Comparison of ENCODE assay signal across 32 cellular contexts in the genomic region with DNA sequence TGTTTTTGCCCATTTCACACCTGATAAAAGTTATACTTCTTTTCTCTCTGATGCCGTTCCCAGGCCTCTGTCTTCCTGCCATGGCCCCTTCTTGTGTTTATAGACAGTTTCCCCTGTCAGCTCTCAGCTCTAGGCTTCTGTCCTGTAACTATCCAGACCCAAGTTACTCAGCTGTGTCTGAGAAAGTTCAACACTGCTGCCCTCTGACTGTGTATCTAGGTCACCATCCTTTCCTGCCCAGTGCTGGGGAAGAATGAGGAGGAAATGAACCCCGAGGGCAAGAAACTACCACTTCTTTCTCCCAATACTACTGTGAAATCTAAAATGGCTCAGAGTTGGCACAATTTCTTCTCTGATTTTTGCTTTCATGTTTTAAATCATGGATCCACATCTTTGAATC. TPM values are rescaled to one million over a fixed set of nuclear protein-coding genes. Genes with fewer than 3 reads are reported as not detected.
DNase-seq lines count a peak whose midpoint lies in the region; ATAC-seq and TF ChIP-seq lines count a peak whose summit lies in the region.
"Had no signal": no experiment of that assay in that cellular context is flagged by ENCODE, and none has a peak within 500 bp of the region (broad histone marks: within the 10 kb centered on the region; RNA-seq: fewer than 3 reads in every experiment).

No MANE protein-coding gene starts in this region.

- in situ Hi-C loops in IMR-90 (cut with MboI; ENCODE audit: low sequenced_read_pairs): no loop called here

- H3K9ac ChIP-seq in IMR-90 (ENCODE audit: low read depth, low read length): no peak overlapping the region
- no peak overlapping the region for H3K9ac ChIP-seq in neural progenitor cell
- H3K9ac ChIP-seq: GM23248 had no signal

- no peaks in the 10 kb centered on the region for H3K9me3 Mint-ChIP-seq in activated CD4-positive, alpha-beta T cell treated with anti-CD3 and anti-CD28 coated beads for 36 hours (ENCODE audit: low read depth)
- H3K9me3 Mint-ChIP-seq in neural progenitor cell: no peaks in the 10 kb centered on the region
- H3K9me3 Mint-ChIP-seq: activated CD4-positive, alpha-beta memory T cell treated with anti-CD3 and anti-CD28 coated beads for 36 hours; activated T-cell treated with anti-CD3 and anti-CD28 coated beads, Interleukin-2, amount 50 U/mL, for 72 hours; brain; naive thymus-derived CD8-positive, alpha-beta T cell had no signal

- H2AFZ ChIP-seq in IMR-90 (replicated peaks; ENCODE audit: low read length, poor library complexity): no peak overlapping the region
- H2AFZ ChIP-seq in neural progenitor cell (replicated peaks): no peak overlapping the region
- H2AFZ ChIP-seq: GM23248 had no signal

- H2BK5ac ChIP-seq in IMR-90 (ENCODE audit: low read depth, low read length, poor library complexity, severe bottlenecking): no peak overlapping the region

- H4K8ac ChIP-seq in IMR-90 (ENCODE audit: low read depth in 2 of 2, low read length in 2 of 2): no peak overlapping the region

- intact Hi-C loops in activated CD4-positive, alpha-beta T cell treated with anti-CD3 and anti-CD28 coated beads for 36 hours (cut with DNase I, micrococcal nuclease): no loop called here
- intact Hi-C loops in IMR-90 (cut with micrococcal nuclease): no loop called here

- peaks cover 13% of the 10 kb centered on the region for H3K4me1 Mint-ChIP-seq in activated CD4-positive, alpha-beta T cell treated with anti-CD3 and anti-CD28 coated beads for 36 hours
- H3K4me1 Mint-ChIP-seq in neural progenitor cell: peaks cover 40% of the 10 kb centered on the region
- H3K4me1 Mint-ChIP-seq: brain had no signal

- DNase-seq in activated CD4-positive, alpha-beta T cell treated with anti-CD3 and anti-CD28 coated beads for 36 hours: no peak
- DNase-seq in activated CD4-positive, alpha-beta T cell treated with anti-CD3 and anti-CD28 coated beads, Interleukin-2, amount 50 U/mL, for 48 hours: no peak
- DNase-seq in IMR-90 (peak; percentile 20), fibroblast of villous mesenchyme (ENCODE audit: low read depth) (peak; percentile 52), neural progenitor cell (ENCODE audit: low spot score) (no peak), WERI-Rb-1 (no peak), KG1 (lab: John Stamatoyannopoulos, UW) (no peak)
- DNase-seq in effector CD8-positive, alpha-beta T cell (lab: John Stamatoyannopoulos, UW): no peak
- DNase-seq: 8988T; activated CD4-positive, alpha-beta memory T cell treated with anti-CD3 and anti-CD28 coated beads for 36 hours; activated naive CD4-positive, alpha-beta T cell; activated T-cell treated with anti-CD3 and anti-CD28 coated beads, Interleukin-2, amount 50 U/mL, for 72 hours; amniotic stem cell; C1 segment of cervical spinal cord; Calu3; DMS79; effector memory CD4-positive, alpha-beta T cell; erythroblast; GM23248; islet precursor cell; lower lobe of right lung; naive thymus-derived CD8-positive, alpha-beta T cell; NCI-H1092 treated with DMSO at 0.1 percent for 48 hours; NCI-H187; occipital lobe; RPMI8226; stimulated activated naive CD4-positive, alpha-beta T cell treated with Interleukin-2 at 50 U/mL for 16 hours; T-helper 1 cell; uterus had no signal

- H3K79me2 ChIP-seq in neural progenitor cell (ENCODE audit: low read depth): no peaks in the 10 kb centered on the region

- H3K4me3 Mint-ChIP-seq in activated CD4-positive, alpha-beta T cell treated with anti-CD3 and anti-CD28 coated beads for 36 hours: no peak overlapping the region
- H3K4me3 Mint-ChIP-seq in neural progenitor cell: no peak overlapping the region
- H3K4me3 Mint-ChIP-seq: activated CD4-positive, alpha-beta memory T cell treated with anti-CD3 and anti-CD28 coated beads for 36 hours; activated T-cell treated with anti-CD3 and anti-CD28 coated beads, Interleukin-2, amount 50 U/mL, for 72 hours; brain; naive thymus-derived CD8-positive, alpha-beta T cell had no signal

- POLR2A ChIA-PET in activated CD4-positive, alpha-beta T cell treated with anti-CD3 and anti-CD28 coated beads for 36 hours (lab: Charles Lee): no interaction called here
- POLR2A ChIA-PET in IMR-90 (lab: Charles Lee; ENCODE audit: unreplicated experiment): no interaction called here

- no peak overlapping the region for H3K18ac ChIP-seq in IMR-90 (ENCODE audit: low read depth, low read length)

- no peak overlapping the region for H3K27ac ChIP-seq in IMR-90 (ENCODE audit: insufficient read depth, low read length)
- no peak overlapping the region for H3K27ac ChIP-seq in neural progenitor cell
- H3K27ac ChIP-seq in WERI-Rb-1: no peak overlapping the region
- H3K27ac ChIP-seq: GM23248, lower lobe of right lung, uterus had no signal

- H3F3A ChIP-seq in neural progenitor cell (ENCODE audit: low read depth): no peaks in the 10 kb centered on the region

- H3K9me1 ChIP-seq in IMR-90 (ENCODE audit: insufficient read depth, low read length): peaks cover 4% of the 10 kb centered on the region; the same call in 1 of the 2 replicates

- H3K4me2 ChIP-seq in IMR-90 (ENCODE audit: low read depth, low read length) (no peak overlapping the region), neural progenitor cell (no peak overlapping the region)
- H3K4me2 ChIP-seq: smooth muscle cell had no signal

- no peak overlapping the region; the same call in 1 of the 2 replicates for H3K14ac ChIP-seq in IMR-90 (replicated peaks; ENCODE audit: low read depth, low read length)

- H3K4me3 ChIP-seq in IMR-90 (ENCODE audit: insufficient read depth, low read depth, low read length) (no peak overlapping the region), fibroblast of villous mesenchyme (ENCODE audit: low read depth, low read length) (no peak overlapping the region), neural progenitor cell (no peak overlapping the region), WERI-Rb-1 (ENCODE audit: low read depth, low read length) (no peak overlapping the region)
- H3K4me3 ChIP-seq: GM23248, lower lobe of right lung, smooth muscle cell, uterus had no signal

- H2BK15ac ChIP-seq in IMR-90 (ENCODE audit: low read depth, low read length): no peak overlapping the region

- CTCF ChIA-PET in activated CD4-positive, alpha-beta T cell treated with anti-CD3 and anti-CD28 coated beads for 36 hours (lab: Charles Lee): no interaction called here
- CTCF ChIA-PET in IMR-90 (lab: Yijun Ruan, JAX): no interaction called here

- H3K9me3 ChIP-seq in IMR-90 (ENCODE audit: control insufficient read depth, insufficient read depth, low read length): no peaks in the 10 kb centered on the region
- no peaks in the 10 kb centered on the region for H3K9me3 ChIP-seq in neural progenitor cell (ENCODE audit: low read depth)
- no peaks in the 10 kb centered on the region for H3K9me3 ChIP-seq in WERI-Rb-1 (ENCODE audit: severe bottlenecking)
- H3K9me3 ChIP-seq: lower lobe of right lung, uterus had no signal

- H3K36me3 Mint-ChIP-seq in activated CD4-positive, alpha-beta T cell treated with anti-CD3 and anti-CD28 coated beads for 36 hours (ENCODE audit: low read depth): peaks cover 13% of the 10 kb centered on the region
- peaks cover 32% of the 10 kb centered on the region for H3K36me3 Mint-ChIP-seq in neural progenitor cell

- WGBS in IMR-90 (ENCODE audit: extremely low coverage in 2 of 2, insufficient read length in 1 of 2), 2 experiments: 22% methylated on average over 1 of the region's 2 CpGs; no CpG with 5 or more reads in 1 of the 2 experiments

- no peak overlapping the region for H4K91ac ChIP-seq in IMR-90 (ENCODE audit: insufficient read depth, low read depth, low read length)

- H4K20me1 ChIP-seq in IMR-90 (ENCODE audit: insufficient read depth, low read length) (no peaks in the 10 kb centered on the region), neural progenitor cell (ENCODE audit: low read depth) (peaks cover 4% of the 10 kb centered on the region)

- dilution Hi-C loops in IMR-90 (cut with HindIII; ENCODE audit: low sequenced_read_pairs, unreplicated experiment): no loop called here

- no TSS peak for BruUV-seq in IMR-90 (replicated peaks; lab: Mats Ljungman, UMichigan)

- no peak overlapping the region for H3K4ac ChIP-seq in IMR-90 (ENCODE audit: low read depth, low read length)

- TF ChIP-seq CTCF in IMR-90 (conservative IDR thresholded peaks at IDR 0.05; ENCODE audit: low read depth, low read length) (no peak), fibroblast of villous mesenchyme (IDR thresholded peaks at IDR 0.05; ENCODE audit: insufficient read depth, low read depth, low read length) (no peak), neural progenitor cell (IDR thresholded peaks at IDR 0.05) (no peak), WERI-Rb-1 (IDR thresholded peaks at IDR 0.05; ENCODE audit: low read depth, low read length) (no peak)

- peaks cover 16 to 33% of the 10 kb centered on the region in 2 experiments for H3K79me1 ChIP-seq in IMR-90 (ENCODE audit: low read depth in 1 of 2, low read length in 2 of 2)

- no peak overlapping the region for H2AK9ac ChIP-seq in IMR-90 (replicated peaks; ENCODE audit: low read depth, low read length, poor library complexity)

- no peak for ATAC-seq in activated CD4-positive, alpha-beta T cell treated with anti-CD3 and anti-CD28 coated beads for 36 hours
- ATAC-seq in IMR-90 (ENCODE audit: low read depth): peak; percentile 57
- ATAC-seq: activated CD4-positive, CD25-positive, alpha-beta regulatory T cell treated with anti-CD3 and anti-CD28 coated beads, Interleukin-2, amount 50 U/mL, for 24 hours; activated T-cell treated with anti-CD3 and anti-CD28 coated beads, Interleukin-2, amount 50 U/mL, for 72 hours; lower lobe of right lung; naive thymus-derived CD8-positive, alpha-beta T cell had no signal

- no peak for TF ChIP-seq POLR2A in IMR-90 (IDR thresholded peaks at IDR 0.05; ENCODE audit: low read depth, low read length)

- H3K27me3 ChIP-seq in IMR-90 (ENCODE audit: control insufficient read depth, insufficient read depth, low read length): no peaks in the 10 kb centered on the region
- H3K27me3 ChIP-seq in neural progenitor cell: no peaks in the 10 kb centered on the region
- no peaks in the 10 kb centered on the region for H3K27me3 ChIP-seq in WERI-Rb-1 (ENCODE audit: insufficient read depth, low read depth, severe bottlenecking)
- H3K27me3 ChIP-seq: uterus had no signal

- H2BK20ac ChIP-seq in IMR-90 (ENCODE audit: low read depth, low read length): no peak overlapping the region

- H3K36me3 ChIP-seq in IMR-90 (ENCODE audit: control insufficient read depth, insufficient read depth, low read length) (peaks cover 24% of the 10 kb centered on the region), neural progenitor cell (no peaks in the 10 kb centered on the region), WERI-Rb-1 (peaks cover 34% of the 10 kb centered on the region)
- H3K36me3 ChIP-seq: uterus had no signal

- H2BK120ac ChIP-seq in IMR-90 (ENCODE audit: low read depth, low read length): no peak overlapping the region

- no peak for TF ChIP-seq RAD21 in IMR-90 (IDR thresholded peaks at IDR 0.05; ENCODE audit: low read length)

- H3K56ac ChIP-seq in IMR-90 (ENCODE audit: extremely low read depth, insufficient read depth, low read length): no peak overlapping the region

- H3K27ac Mint-ChIP-seq in activated CD4-positive, alpha-beta T cell treated with anti-CD3 and anti-CD28 coated beads for 36 hours: peak overlapping the region; percentile 8
- peak overlapping the region; percentile 61 for H3K27ac Mint-ChIP-seq in neural progenitor cell
- H3K27ac Mint-ChIP-seq: activated CD4-positive, alpha-beta memory T cell treated with anti-CD3 and anti-CD28 coated beads for 36 hours; activated T-cell treated with anti-CD3 and anti-CD28 coated beads, Interleukin-2, amount 50 U/mL, for 72 hours had no signal

- no peak overlapping the region for H2AK5ac ChIP-seq in IMR-90 (ENCODE audit: low read depth, low read length)

- peaks cover 6% of the 10 kb centered on the region for H3K4me1 ChIP-seq in IMR-90 (ENCODE audit: control insufficient read depth, insufficient read depth, low read length)
- H3K4me1 ChIP-seq in neural progenitor cell: no peaks in the 10 kb centered on the region
- H3K4me1 ChIP-seq: uterus had no signal

- H3K27me3 Mint-ChIP-seq in activated CD4-positive, alpha-beta T cell treated with anti-CD3 and anti-CD28 coated beads for 36 hours: no peaks in the 10 kb centered on the region
- no peaks in the 10 kb centered on the region for H3K27me3 Mint-ChIP-seq in neural progenitor cell (ENCODE audit: insufficient read depth, low read depth)
- H3K27me3 Mint-ChIP-seq: activated CD4-positive, alpha-beta memory T cell treated with anti-CD3 and anti-CD28 coated beads for 36 hours; brain; naive thymus-derived CD8-positive, alpha-beta T cell had no signal

- no peak overlapping the region for H4K5ac ChIP-seq in IMR-90 (ENCODE audit: low read depth, low read length)

- no peak overlapping the region for H3K23ac ChIP-seq in IMR-90 (ENCODE audit: low read depth, low read length)

RNA-seq across cellular contexts. Expression of a gene that starts 29.6 kb away (rescaled TPM):
- total RNA-seq in activated CD4-positive, alpha-beta T cell treated with anti-CD3 and anti-CD28 coated beads for 36 hours: 10 to 100 TPM; 22.7 to 29.5 TPM
- 90.0 and 113 TPM in 2 replicates for total RNA-seq in IMR-90 (2012; rRNA removed)
- polyA plus RNA-seq in IMR-90 (2012; rRNA removed): 31.1 and 35.9 TPM in 2 replicates
- polyA plus RNA-seq in IMR-90 (2012; cell fraction: cytosol; rRNA removed): 23.1 and 25.6 TPM in 2 replicates
- polyA plus RNA-seq in IMR-90 (2012; cell fraction: nucleus; rRNA removed; ENCODE audit: low replicate concordance): 30.1 and 42.6 TPM in 2 replicates
- 96.3 and 106 TPM in 2 replicates for total RNA-seq in fibroblast of villous mesenchyme
- 32.8 and 33.4 TPM in 2 replicates for total RNA-seq in neural progenitor cell (ENCODE audit: low replicate concordance)

Comparison
In these comparisons a context has a peak if more than half of its experiments do, and no peak if none do; other contexts are left out.
1. DNase-seq: peak in IMR-90 (single experiment) and fibroblast of villous mesenchyme (single experiment); none in activated CD4-positive, alpha-beta T cell treated with anti-CD3 and anti-CD28 coated beads for 36 hours (single experiment), activated CD4-positive, alpha-beta T cell treated with anti-CD3 and anti-CD28 coated beads, Interleukin-2, amount 50 U/mL, for 48 hours (0 of 2), neural progenitor cell (single experiment), effector CD8-positive, alpha-beta T cell (single experiment), WERI-Rb-1 (single experiment) and KG1 (single experiment).